In the genomic region with DNA sequence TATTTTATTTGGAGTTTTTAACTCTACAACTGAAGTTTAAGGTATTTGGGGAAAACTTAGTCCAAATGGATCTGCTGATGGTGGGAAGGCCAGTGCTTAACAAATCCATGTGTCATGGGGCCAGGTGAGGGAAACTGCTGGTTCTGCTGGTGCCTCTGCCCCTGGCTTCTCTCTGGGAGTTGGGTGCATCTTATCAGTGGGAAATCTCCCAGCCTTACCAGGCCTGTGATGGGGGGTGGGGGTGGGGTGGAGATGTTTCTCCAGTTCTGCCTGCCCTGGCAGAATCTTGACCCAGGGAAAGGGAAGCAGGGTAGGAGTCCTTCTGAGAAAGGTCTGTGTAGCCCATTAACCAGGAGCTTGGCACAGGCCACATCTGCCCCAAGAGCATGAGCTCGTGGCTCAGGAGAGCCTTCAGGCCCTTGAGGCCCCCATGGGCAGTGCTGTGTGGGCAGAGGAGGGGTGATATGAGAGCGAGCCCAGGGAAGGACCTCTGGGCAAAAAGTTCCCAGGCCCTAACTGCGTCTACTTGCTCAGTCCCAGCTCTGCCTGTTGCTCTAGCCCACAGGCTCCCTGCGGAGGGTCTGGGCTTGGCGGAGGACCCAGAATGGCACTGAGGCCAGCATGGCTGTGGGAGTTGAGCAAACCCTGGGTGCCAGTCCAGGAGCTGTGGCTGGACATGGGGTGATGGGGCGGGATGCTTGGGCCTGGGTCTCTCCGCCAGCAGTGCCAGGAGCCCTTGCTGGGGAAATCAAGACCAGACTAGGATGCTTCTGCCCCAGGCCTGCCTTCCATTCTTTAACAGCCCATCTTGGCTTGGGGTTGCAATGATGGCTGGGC, we compare ENCODE assay signal across 1 cellular context.
TF ChIP-seq lines count a peak whose summit lies in the region.

No MANE protein-coding gene starts in this region.

TF ChIP-seq in HEK293, 187 proteins besides CTCF, POLR2A, EP300 and RAD21:
- TF ChIP-seq ZNF239 (tag by site-specific recombination; IDR thresholded peaks at IDR 0.05) (no peak), SCRT2 (tag by site-specific recombination; IDR thresholded peaks at IDR 0.05) (peak; percentile 55), ZNF626 (tag by site-specific recombination; IDR thresholded peaks at IDR 0.05) (no peak)
- TF ChIP-seq, protein P1, sequence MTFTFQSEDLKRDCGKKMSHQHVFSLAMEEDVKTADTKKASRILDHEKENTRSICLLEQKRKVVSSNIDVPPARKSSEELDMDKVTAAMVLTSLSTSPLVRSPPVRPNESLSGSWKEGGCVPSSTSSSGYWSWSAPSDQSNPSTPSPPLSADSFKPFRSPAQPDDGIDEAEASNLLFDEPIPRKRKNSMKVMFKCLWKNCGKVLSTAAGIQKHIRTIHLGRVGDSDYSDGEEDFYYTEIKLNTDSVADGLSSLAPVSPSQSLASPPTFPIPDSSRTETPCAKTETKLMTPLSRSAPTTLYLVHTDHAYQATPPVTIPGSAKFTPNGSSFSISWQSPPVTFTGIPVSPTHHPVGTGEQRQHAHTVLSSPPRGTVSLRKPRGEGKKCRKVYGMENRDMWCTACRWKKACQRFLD (tag by site-specific recombination; IDR thresholded peaks at IDR 0.05): no peak
TF ChIP-seq in HEK293: peak in this region for 1.
